9 cellular contexts compared by ENCODE assay signal in genomic region chr1:183543619-183544204, GRCh38. TPM values are rescaled to one million over a fixed set of nuclear protein-coding genes. Genes with fewer than 3 reads are reported as not detected.
DNase-seq lines count a peak whose midpoint lies in the region; ATAC-seq, FAIRE-seq and TF ChIP-seq lines count a peak whose summit lies in the region.
"Had no signal": no experiment of that assay in that cellular context is flagged by ENCODE, and none has a peak within 500 bp of the region (broad histone marks: within the 10 kb centered on the region; RNA-seq: fewer than 3 reads in every experiment).

No MANE protein-coding gene starts in this region.

- DNase-seq in activated CD4-positive, CD25-positive, alpha-beta regulatory T cell treated with anti-CD3 and anti-CD28 coated beads, Interleukin-2, amount 50 U/mL, for 72 hours = no peak
- peak; percentile 49 for DNase-seq in HFF-Myc (ENCODE audit: extremely low read depth, low read depth)
- DNase-seq in NCI-H526 (lab: John Stamatoyannopoulos, UW) = peak; percentile 73 to 92
- no peak for DNase-seq in kidney
- no peak for DNase-seq in thoracic aorta (ENCODE audit: low spot score)

- H3K4me3 Mint-ChIP-seq in brain = no peak overlapping the region

- peaks cover 71% of the 10 kb centered on the region for H3K36me3 Mint-ChIP-seq in brain

- H3K9me3 Mint-ChIP-seq in brain = no peaks in the 10 kb centered on the region

- H3K4me3 ChIP-seq in HFF-Myc (replicated peaks; ENCODE audit: low read depth, low read length) (no peak overlapping the region), kidney (ENCODE audit: low read length in 2 of 2) (no peak overlapping the region), thoracic aorta (no peak overlapping the region)

- H3K9me3 ChIP-seq in kidney (ENCODE audit: control insufficient read depth in 1 of 2, low read length in 2 of 2) (no peaks in the 10 kb centered on the region), thoracic aorta (no peaks in the 10 kb centered on the region)

- no peaks in the 10 kb centered on the region for H3K27me3 Mint-ChIP-seq in brain

- H3K36me3 ChIP-seq in kidney (ENCODE audit: control insufficient read depth in 1 of 2, insufficient read depth in 2 of 2, low read length in 2 of 2) (peaks cover 38 to 53% of the 10 kb centered on the region in 2 donors), thoracic aorta (peaks cover 15% of the 10 kb centered on the region)

- intact Hi-C loops in kidney (cut with DNase I) = no loop called here

- H3K4me1 ChIP-seq in kidney (ENCODE audit: control insufficient read depth in 1 of 2, insufficient read depth in 1 of 2, low read depth in 1 of 2, low read length in 2 of 2) (peaks cover 6 to 17% of the 10 kb centered on the region in 2 donors), thoracic aorta (ENCODE audit: control insufficient read depth in 1 of 2, low read depth in 2 of 2) (no peaks in the 10 kb centered on the region)

- no peak for FAIRE-seq in kidney (lab: Jason Lieb, UNC)
- FAIRE-seq: colon had no signal

- no peaks in the 10 kb centered on the region for H3K27me3 ChIP-seq in thoracic aorta (replicated peaks; ENCODE audit: insufficient read depth)

- H3K27ac ChIP-seq in kidney (ENCODE audit: low read depth in 2 of 2, low read length in 2 of 2) (peak overlapping the region; percentile 1 to 65), thoracic aorta (no peak overlapping the region)

- peaks cover 33% of the 10 kb centered on the region for H3K4me1 Mint-ChIP-seq in brain

- peak; percentile 72 for TF ChIP-seq CTCF in HFF-Myc (IDR thresholded peaks at IDR 0.05; ENCODE audit: low read depth, low read length, missing control alignments)
- peak; percentile 61 to 73 for TF ChIP-seq CTCF in brain (conservative IDR thresholded peaks at IDR 0.05)
- peak; percentile 51 for TF ChIP-seq CTCF in kidney (IDR thresholded peaks at IDR 0.05; ENCODE audit: borderline replicate concordance, extremely low read depth, insufficient read depth)
- peak; percentile 43 for TF ChIP-seq CTCF in thoracic aorta (IDR thresholded peaks at IDR 0.05)

- peak; percentile 48 to 61 for ATAC-seq in activated CD4-positive, CD25-positive, alpha-beta regulatory T cell treated with anti-CD3 and anti-CD28 coated beads, Interleukin-2, amount 50 U/mL, for 24 hours
- no peak for ATAC-seq in thoracic aorta (ENCODE audit: insufficient number of reproducible peaks, low FRiP score, low read depth)
- no peak for ATAC-seq in HG03469 (IDR thresholded peaks at IDR 0.05; ENCODE audit: unreplicated experiment)

- no peak overlapping the region for H3K9ac ChIP-seq in kidney (ENCODE audit: low read length in 2 of 2)

- peak overlapping the region in 2 of 5 experiments; percentile 57 for H3K27ac Mint-ChIP-seq in brain

RNA-seq across cellular contexts. Expression of gene NCF2, which starts 46.5 kb away (rescaled TPM):
- 3.5 TPM for polyA plus RNA-seq in brain (ENCODE audit: insufficient read depth, low read depth, low replicate concordance)
- total RNA-seq in kidney = 16.7 TPM
- polyA plus RNA-seq in kidney (ENCODE audit: insufficient read depth, low read depth, low replicate concordance) = 2.5 TPM
- total RNA-seq in thoracic aorta = 10 to 100 TPM; 21.7 to 22.2 TPM

Comparison
In these comparisons a context has a peak if more than half of its experiments do, and no peak if none do; other contexts are left out.
1. ATAC-seq: peak in activated CD4-positive, CD25-positive, alpha-beta regulatory T cell treated with anti-CD3 and anti-CD28 coated beads, Interleukin-2, amount 50 U/mL, for 24 hours (2 of 2); none in thoracic aorta (single experiment) and HG03469 (single experiment).
2. DNase-seq: peak in HFF-Myc (single experiment) and NCI-H526 (2 of 2); none in activated CD4-positive, CD25-positive, alpha-beta regulatory T cell treated with anti-CD3 and anti-CD28 coated beads, Interleukin-2, amount 50 U/mL, for 72 hours (single experiment), kidney (single experiment) and thoracic aorta (single experiment).
3. H3K27ac ChIP-seq: peak in kidney (2 of 2); none in thoracic aorta (0 of 2).
4. Peak in every context shown above with its lines, with median percentiles within 50 percentile points of each other: CTCF ChIP-seq.